ENCODE assay signal across 9 cellular contexts in the genomic region with DNA sequence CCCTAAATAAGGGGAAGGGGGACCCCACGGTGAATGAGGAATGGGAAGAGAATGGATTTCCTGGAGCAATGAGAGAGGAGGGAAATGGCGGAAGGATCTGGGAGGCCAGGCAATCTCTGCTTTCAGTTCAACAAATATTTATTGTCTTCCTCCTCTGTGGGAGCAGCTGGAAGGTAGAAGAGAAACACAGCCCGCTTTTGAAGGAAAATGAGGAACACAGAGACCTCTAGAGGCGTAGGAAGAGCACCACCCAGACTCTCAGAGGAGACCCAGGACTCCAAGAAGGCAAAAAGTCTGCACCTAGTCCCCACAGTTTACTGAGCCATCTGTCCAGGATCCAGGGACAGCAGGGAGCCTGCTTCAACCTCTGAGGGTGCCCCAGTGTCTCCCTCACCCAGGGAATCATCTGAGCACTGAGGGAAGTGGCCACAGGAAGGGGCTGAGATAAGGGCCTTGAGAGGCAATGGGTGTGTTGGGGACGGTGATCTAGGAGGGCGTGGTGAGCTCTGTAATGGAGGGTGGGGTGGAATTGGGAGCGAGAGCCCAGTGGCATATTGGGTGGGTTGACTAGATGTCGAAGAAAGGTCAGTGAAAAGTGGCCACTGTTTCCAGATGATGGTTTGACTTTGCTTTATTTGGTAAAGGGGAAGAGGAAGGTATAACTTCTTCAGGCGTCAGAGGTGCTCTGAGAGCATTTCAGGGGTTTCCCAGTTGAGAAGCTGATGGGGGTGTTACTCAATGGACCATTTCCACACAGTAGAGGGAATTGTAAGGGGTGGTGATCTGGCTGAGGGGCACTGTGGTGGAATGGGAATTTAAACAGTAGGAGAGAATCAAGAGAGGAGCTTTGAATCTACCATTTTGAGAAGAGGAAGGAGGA. TPM values are rescaled to one million over a fixed set of nuclear protein-coding genes. Genes with fewer than 3 reads are reported as not detected.
DNase-seq lines count a peak whose midpoint lies in the region; ATAC-seq and TF ChIP-seq lines count a peak whose summit lies in the region.
"Had no signal": no experiment of that assay in that cellular context is flagged by ENCODE, and none has a peak within 500 bp of the region (broad histone marks: within the 10 kb centered on the region; RNA-seq: fewer than 3 reads in every experiment).

No MANE protein-coding gene starts in this region.

- H3K4me3 ChIP-seq in AG10803 (ENCODE audit: low read length) = peak overlapping the region; percentile 61
- peak overlapping the region; percentile 55 for H3K4me3 ChIP-seq in epithelial cell of esophagus (ENCODE audit: low read length)

- H3K27me3 Mint-ChIP-seq in naive thymus-derived CD8-positive, alpha-beta T cell = peaks cover 0 to 12% (median 6%) of the 10 kb centered on the region in 5 donors

- DNase-seq in AG10803 (ENCODE audit: low read depth) (peak; percentile 76), MV-4-11 (lab: John Stamatoyannopoulos, UW) (peak; percentile 65), epithelial cell of esophagus (ENCODE audit: low read depth) (peak; percentile 71), amniotic stem cell (lab: John Stamatoyannopoulos, UW) (no peak), NCI-H2107 (lab: John Stamatoyannopoulos, UW) (no peak), SHP77 treated with DMSO at 0.1 percent for 48 hours (lab: John Stamatoyannopoulos, UW) (no peak)
- no peak for DNase-seq in naive thymus-derived CD8-positive, alpha-beta T cell

- no peaks in the 10 kb centered on the region for H3K9me3 Mint-ChIP-seq in naive thymus-derived CD8-positive, alpha-beta T cell
- H3K9me3 Mint-ChIP-seq: T-helper 1 cell treated with Interleukin-12 subunit alpha and Interleukin-12 subunit beta and Interleukin-4 antibody, amounts not matched to agents 30 μg/mL and 1 μg/mL, for 36 hours had no signal

- peak; percentile 63 to 72 for ATAC-seq in naive thymus-derived CD8-positive, alpha-beta T cell
- no peak for ATAC-seq in HG03097 (IDR thresholded peaks at IDR 0.05; ENCODE audit: low FRiP score, unreplicated experiment)

- peaks cover 3 to 8% (median 4%) of the 10 kb centered on the region in 4 donors for H3K4me1 Mint-ChIP-seq in naive thymus-derived CD8-positive, alpha-beta T cell

- H3K36me3 Mint-ChIP-seq in naive thymus-derived CD8-positive, alpha-beta T cell = no peaks in the 10 kb centered on the region

- H3K27ac Mint-ChIP-seq in naive thymus-derived CD8-positive, alpha-beta T cell = peak overlapping the region in 2 of 10 donors; percentile 16 to 21
- H3K27ac Mint-ChIP-seq: T-helper 1 cell treated with Interleukin-12 subunit alpha and Interleukin-12 subunit beta and Interleukin-4 antibody, amounts not matched to agents 30 μg/mL and 1 μg/mL, for 36 hours had no signal

- TF ChIP-seq CTCF in AG10803 (conservative IDR thresholded peaks at IDR 0.05; ENCODE audit: low read length) (peak; percentile 62), epithelial cell of esophagus (IDR thresholded peaks at IDR 0.05; ENCODE audit: insufficient read depth, low read depth, low read length, missing control alignments) (peak; percentile 52)

- no peak overlapping the region for H3K4me3 Mint-ChIP-seq in naive thymus-derived CD8-positive, alpha-beta T cell
- H3K4me3 Mint-ChIP-seq: T-helper 1 cell treated with Interleukin-12 subunit alpha and Interleukin-12 subunit beta and Interleukin-4 antibody, amounts not matched to agents 30 μg/mL and 1 μg/mL, for 36 hours had no signal

- POLR2A ChIA-PET in naive thymus-derived CD8-positive, alpha-beta T cell (lab: Charles Lee) = interaction anchor here (0.9 to 1.2 kb wide), 4 partner anchors 11 to 200 kb away, joined by 3 to 4 read pairs (median 3); no protein-coding TSS in a partner anchor

RNA-seq across cellular contexts. Expression of a gene that starts 0.6 kb away (rescaled TPM):
- total RNA-seq in naive thymus-derived CD8-positive, alpha-beta T cell = not detected
- not detected for polyA plus RNA-seq in naive thymus-derived CD8-positive, alpha-beta T cell

RNA-seq across cellular contexts. Expression of a gene that starts 2.8 kb away (rescaled TPM):
- total RNA-seq in naive thymus-derived CD8-positive, alpha-beta T cell = not detected
- polyA plus RNA-seq in naive thymus-derived CD8-positive, alpha-beta T cell = not detected

RNA-seq across cellular contexts. Expression of a gene that starts 5.0 kb away (rescaled TPM):
- total RNA-seq in naive thymus-derived CD8-positive, alpha-beta T cell = not detected
- polyA plus RNA-seq in naive thymus-derived CD8-positive, alpha-beta T cell = not detected

RNA-seq across cellular contexts. Expression of a gene that starts 23.7 kb away (rescaled TPM):
- total RNA-seq in naive thymus-derived CD8-positive, alpha-beta T cell = not detected
- polyA plus RNA-seq in naive thymus-derived CD8-positive, alpha-beta T cell = not detected

RNA-seq across cellular contexts. Expression of a gene that starts 42.4 kb away (rescaled TPM):
- 10 to 100 TPM; 36.4 to 37.8 TPM for total RNA-seq in naive thymus-derived CD8-positive, alpha-beta T cell
- polyA plus RNA-seq in naive thymus-derived CD8-positive, alpha-beta T cell = 1 to 10 TPM; 6.3 to 9.2 (median 6.4) TPM

Comparison
In these comparisons a context has a peak if more than half of its experiments do, and no peak if none do; other contexts are left out.
1. DNase-seq: peak in AG10803 (single experiment), MV-4-11 (single experiment) and epithelial cell of esophagus (single experiment); none in naive thymus-derived CD8-positive, alpha-beta T cell (0 of 10), amniotic stem cell (single experiment), NCI-H2107 (single experiment) and SHP77 treated with DMSO at 0.1 percent for 48 hours (single experiment).